Comparison of ENCODE assay signal across 17 cellular contexts in genomic region chr19:41919948-41920712, GRCh38. TPM values are rescaled to one million over a fixed set of nuclear protein-coding genes. Genes with fewer than 3 reads are reported as not detected.
A peak's percentile ranks its signal among the peaks of the same experiment; 100 is the strongest.
DNase-seq lines count a peak whose midpoint lies in the region; ATAC-seq, FAIRE-seq and TF ChIP-seq lines count a peak whose summit lies in the region.
"Had no signal": no experiment of that assay in that cellular context is flagged by ENCODE, and none has a peak within 500 bp of the region (broad histone marks: within the 10 kb centered on the region; RNA-seq: fewer than 3 reads in every experiment).

No MANE protein-coding gene starts in this region.

- H3K79me2 ChIP-seq in K562 (ENCODE audit: control insufficient read depth, insufficient read depth, low read length) (no peaks in the 10 kb centered on the region), neural cell (replicated peaks; ENCODE audit: insufficient read depth, low read length) (no peaks in the 10 kb centered on the region)

- H3K9ac ChIP-seq in BLaER1: no peak overlapping the region
- no peak overlapping the region for H3K9ac ChIP-seq in K562 (ENCODE audit: insufficient read depth in 1 of 2, low read depth in 2 of 2, low read length in 2 of 2)
- H3K9ac ChIP-seq in neural cell (ENCODE audit: low read length): no peak overlapping the region

- no peak for DNase-seq in GM12892 (ENCODE audit: insufficient read length)
- DNase-seq in K562 (ENCODE audit: extremely low read depth in 1 of 4, low spot score in 3 of 4): no peak
- DNase-seq in NCI-H1694 (lab: John Stamatoyannopoulos, UW): no peak
- no peak for DNase-seq in transverse colon
- DNase-seq in NK-92 (lab: John Stamatoyannopoulos, UW; ENCODE audit: unreplicated experiment): no peak
- DNase-seq: DMS 273 treated with DMSO at 0.1 percent for 48 hours, NCI-H1048, NCI-H146, NCI-H2107, NCI-H226, NCI-H526 treated with DMSO at 0.1 percent for 48 hours, PC-9 had no signal

- intact Hi-C loops in K562 (cut with micrococcal nuclease): no loop called here
- intact Hi-C loops in transverse colon (cut with DNase I; ENCODE audit: low total_unique reads): no loop called here

- TF ChIP-seq EP300 in K562 (IDR thresholded peaks at IDR 0.05; ENCODE audit: low read length) (no peak), neural cell (conservative IDR thresholded peaks at IDR 0.05; ENCODE audit: poor library complexity, severe bottlenecking) (no peak), transverse colon (IDR thresholded peaks at IDR 0.05; ENCODE audit: low read depth) (no peak)

- no peaks in the 10 kb centered on the region for H3K36me3 ChIP-seq in BLaER1
- no peaks in the 10 kb centered on the region for H3K36me3 ChIP-seq in K562 (ENCODE audit: control insufficient read depth, insufficient read depth, low read length)
- H3K36me3 ChIP-seq in neural cell (ENCODE audit: insufficient read depth, low read length): no peaks in the 10 kb centered on the region
- H3K36me3 ChIP-seq in transverse colon: no peaks in the 10 kb centered on the region
- H3K36me3 ChIP-seq: HAP-1 had no signal

- TF ChIP-seq RAD21 in K562 (CRISPR knock-in tag; conservative IDR thresholded peaks at IDR 0.05 in 1 of 2, IDR thresholded peaks at IDR 0.05 in 1 of 2) (no peak), neural cell (conservative IDR thresholded peaks at IDR 0.05) (no peak)

- no peaks in the 10 kb centered on the region for H3F3A ChIP-seq in neural cell (ENCODE audit: insufficient read depth, low read length, poor library complexity, severe bottlenecking)

- TF ChIP-seq POLR2A in GM12892 (IDR thresholded peaks at IDR 0.05; ENCODE audit: low read depth, low read length) (no peak), K562 (conservative IDR thresholded peaks at IDR 0.05) (no peak), transverse colon (IDR thresholded peaks at IDR 0.05) (no peak)

- H2AFZ ChIP-seq in K562 (ENCODE audit: low read depth, low read length) (no peak overlapping the region), neural cell (ENCODE audit: low read depth, low read length) (no peak overlapping the region)
- H2AFZ ChIP-seq: PC-9 had no signal

- 66% methylated on average over 33 of the region's 33 CpGs for WGBS in K562 (ENCODE audit: insufficient coverage, low coverage, missing lambda C conversion rate)
- WGBS in transverse colon (ENCODE audit: low coverage in 1 of 2), 2 donors: 75% methylated on average over 33 of the region's 33 CpGs; no CpG with 5 or more reads in 1 of the 2 donors

- no TSS peak for BruUV-seq in K562 (replicated peaks; lab: Mats Ljungman, UMichigan)

- H3K27ac ChIP-seq in BLaER1: no peak overlapping the region
- no peak overlapping the region; the same call in 2 of the 3 replicates for H3K27ac ChIP-seq in K562 (ENCODE audit: extremely low read depth, low read depth, low read length)
- H3K27ac ChIP-seq in neural cell (ENCODE audit: low read length): no peak overlapping the region
- H3K27ac ChIP-seq in transverse colon: no peak overlapping the region
- H3K27ac ChIP-seq: PC-9, SK-N-MC had no signal

- no peaks in the 10 kb centered on the region for H3K9me1 ChIP-seq in K562 (ENCODE audit: control insufficient read depth, insufficient read depth, low read length)

- H3K4me1 ChIP-seq in BLaER1 (peaks cover 28% of the 10 kb centered on the region), K562 (replicated peaks in 1 of 2; ENCODE audit: control insufficient read depth in 2 of 2, insufficient read depth in 2 of 2, low read length in 2 of 2) (peaks cover 0 to 28% of the 10 kb centered on the region in 2 experiments; a peak in 3 of 5 replicates), transverse colon (peaks cover 2 to 6% (median 2%) of the 10 kb centered on the region in 4 donors)
- H3K4me1 ChIP-seq: HAP-1 had no signal

- no peak for ATAC-seq in K562

- H3K9me3 ChIP-seq in BLaER1 (no peaks in the 10 kb centered on the region), K562 (replicated peaks; ENCODE audit: control insufficient read depth, insufficient read depth, low read depth, low read length) (no peaks in the 10 kb centered on the region; the same call in 1 of the 2 replicates), neural cell (ENCODE audit: low read length) (no peaks in the 10 kb centered on the region), transverse colon (no peaks in the 10 kb centered on the region)
- H3K9me3 ChIP-seq: HAP-1 had no signal

- H4K20me1 ChIP-seq in BLaER1 (peaks cover 6% of the 10 kb centered on the region; the same call in 1 of the 2 replicates), K562 (replicated peaks; ENCODE audit: control insufficient read depth, insufficient read depth, low read length) (peaks cover 8% of the 10 kb centered on the region; the same call in 1 of the 2 replicates), neural cell (ENCODE audit: insufficient read depth) (no peaks in the 10 kb centered on the region)

- no peak overlapping the region for H3K4me3 ChIP-seq in BLaER1
- no peak overlapping the region for H3K4me3 ChIP-seq in K562
- no peak overlapping the region for H3K4me3 ChIP-seq in neural cell (ENCODE audit: low read length)
- no peak overlapping the region for H3K4me3 ChIP-seq in transverse colon
- H3K4me3 ChIP-seq: HAP-1, PC-9, SK-N-MC had no signal

- H3K27me3 ChIP-seq in BLaER1 (peaks cover 73% of the 10 kb centered on the region), K562 (ENCODE audit: control insufficient read depth in 2 of 2, insufficient read depth in 2 of 2, low read length in 2 of 2) (peaks cover 14 to 36% of the 10 kb centered on the region in 2 experiments; a peak in 4 of 5 replicates), neural cell (ENCODE audit: insufficient read depth, low read depth, low read length) (peaks cover 84% of the 10 kb centered on the region), transverse colon (peaks cover 70% of the 10 kb centered on the region)

- CTCF ChIA-PET in K562 (lab: Yijun Ruan, JAX; ENCODE audit: low intra/inter-chr PET ratio): no interaction called here

- POLR2A ChIA-PET in K562 (lab: Yijun Ruan, JAX): interaction anchor here (1.0 kb wide), 1 partner anchor 31 kb away, joined by 4 read pairs; no protein-coding TSS in a partner anchor

- no peaks in the 10 kb centered on the region for H3K9me2 ChIP-seq in neural cell (ENCODE audit: insufficient read depth, low read length)

- H3K4me2 ChIP-seq in BLaER1 (peak overlapping the region; percentile 90), K562 (ENCODE audit: insufficient read depth, low read length) (no peak overlapping the region), neural cell (ENCODE audit: low read length) (no peak overlapping the region)
- H3K4me2 ChIP-seq: PC-9 had no signal

- no peak for TF ChIP-seq CTCF in K562 (IDR thresholded peaks at IDR 0.05 in 2 of 3, conservative IDR thresholded peaks at IDR 0.05 in 1 of 3; ENCODE audit: insufficient read depth in 2 of 3, low read depth in 1 of 3, low read length in 3 of 3)
- TF ChIP-seq CTCF in neural cell (IDR thresholded peaks at IDR 0.05; ENCODE audit: poor library complexity, severe bottlenecking): no peak
- no peak for TF ChIP-seq CTCF in transverse colon (IDR thresholded peaks at IDR 0.05)

- FAIRE-seq in GM12892 (lab: Jason Lieb, UNC) (peak; percentile 5), K562 (lab: Jason Lieb, UNC) (peak; percentile 72)

- in situ Hi-C loops in K562 (cut with MboI) (no loop called here), transverse colon (cut with MboI; ENCODE audit: low pct_ligation_motif_present in 1 of 4, low pct_unique_long_range_greater_than_20kb in 1 of 4, low sequenced_read_pairs in 3 of 4) (no loop called here)

RNA-seq across cellular contexts. Expression of gene ERFL, which starts 8.1 kb away (rescaled TPM):
- polyA plus RNA-seq in GM12892 (2012; ENCODE audit: missing spikeins): 0.13 TPM
- 0.63 and 1.7 TPM in 2 replicates for total RNA-seq in K562 (2011; cell fraction: chromatin; rRNA removed; ENCODE audit: low replicate concordance)
- 0.79 and 1.3 TPM in 2 replicates for total RNA-seq in K562 (2011; cell fraction: nucleolus; rRNA removed)
- 0.73 and 1.1 TPM in 2 replicates for total RNA-seq in K562 (2011; cell fraction: nucleoplasm; rRNA removed)
- total RNA-seq in K562 (2014; rRNA removed): 0.16 and 0.32 TPM in 2 replicates
- 0.10 TPM in 1 of 2 replicates, not detected in the other for total RNA-seq in K562 (2014; rRNA removed; fragmentation: Illumina TruSeq; extraction: Trizol)
- 0.11 TPM in 1 of 2 replicates, not detected in the other for total RNA-seq in K562 (2015; rRNA removed; fragmentation: Illumina TruSeq; extraction: Trizol)
- total RNA-seq in K562 (2021): 0.67 and 0.75 TPM in 2 replicates
- 0.07 and 0.32 TPM in 2 replicates for polyA plus RNA-seq in K562 (2011; rRNA removed)
- 0.22 and 0.25 TPM in 2 replicates for polyA plus RNA-seq in K562 (2011; cell fraction: cytosol; rRNA removed)
- 2.9 and 3.3 TPM in 2 replicates for polyA plus RNA-seq in K562 (2011; cell fraction: nucleus; rRNA removed)
- 0.76 and 0.94 TPM in 2 replicates for polyA plus RNA-seq in K562 (2012)
- polyA plus RNA-seq in K562 (2014; fragmentation: Illumina TruSeq; extraction: Trizol): 0.31 and 0.50 TPM in 2 replicates
- not detected for polyA plus RNA-seq in K562 (2014; fragmentation: Nextera tagmentation; extraction: Ambion mirVana)
- polyA plus RNA-seq in K562 (2014; rRNA removed): 0.31 and 0.33 TPM in 2 replicates
- not detected in 2 replicates for polyA minus RNA-seq in K562 (2011; rRNA and poly(A)+ RNA removed)
- not detected in 2 replicates for polyA minus RNA-seq in K562 (2011; cell fraction: cytosol; rRNA and poly(A)+ RNA removed)
- 0.40 and 0.67 TPM in 2 replicates for polyA minus RNA-seq in K562 (2011; cell fraction: nucleus; rRNA and poly(A)+ RNA removed)
- 0.31 and 0.52 TPM in 2 replicates for polyA plus RNA-seq in neural cell
- polyA minus RNA-seq in neural cell: not detected in 2 replicates
- 1 to 10 TPM in 2 of 4 donors, under 1 TPM in 2; 0.27 to 1.9 (median 0.95) TPM for total RNA-seq in transverse colon
- total RNA-seq: Daoy had no signal

RNA-seq across cellular contexts. Expression of gene ARHGEF1, which starts 37.1 kb away (rescaled TPM):
- 67.2 TPM for polyA plus RNA-seq in GM12892 (2012; ENCODE audit: missing spikeins)
- total RNA-seq in K562 (2011; cell fraction: chromatin; rRNA removed; ENCODE audit: low replicate concordance): 190 and 355 TPM in 2 replicates
- total RNA-seq in K562 (2011; cell fraction: nucleolus; rRNA removed): 134 and 150 TPM in 2 replicates
- 174 and 273 TPM in 2 replicates for total RNA-seq in K562 (2011; cell fraction: nucleoplasm; rRNA removed)
- total RNA-seq in K562 (2014; rRNA removed) (56.7 and 79.1 TPM in 2 replicates), K562 (2014; rRNA removed; fragmentation: Illumina TruSeq; extraction: Trizol) (8.3 and 11.2 TPM in 2 replicates), K562 (2015; rRNA removed; fragmentation: Illumina TruSeq; extraction: Trizol) (27.1 and 27.5 TPM in 2 replicates), K562 (2021) (126 and 149 TPM in 2 replicates), transverse colon (100 to 1,000 TPM in 2 of 4 donors, 10 to 100 TPM in 2; 64.3 to 215 (median 113) TPM)
- polyA plus RNA-seq in K562 (2011; rRNA removed) (29.8 and 50.5 TPM in 2 replicates), K562 (2014; fragmentation: Illumina TruSeq; extraction: Trizol) (39.8 and 71.1 TPM in 2 replicates), K562 (2014; fragmentation: Nextera tagmentation; extraction: Ambion mirVana) (1 to 10 TPM; 1.9 to 4.4 TPM), K562 (2014; rRNA removed) (86.0 and 112 TPM in 2 replicates), neural cell (12.0 and 13.6 TPM in 2 replicates)
- polyA plus RNA-seq in K562 (2011; cell fraction: cytosol; rRNA removed): 56.0 and 95.1 TPM in 2 replicates
- 165 and 197 TPM in 2 replicates for polyA plus RNA-seq in K562 (2011; cell fraction: nucleus; rRNA removed)
- polyA plus RNA-seq in K562 (2012): 74.3 and 126 TPM in 2 replicates
- 15.0 and 21.2 TPM in 2 replicates for polyA minus RNA-seq in K562 (2011; rRNA and poly(A)+ RNA removed)
- polyA minus RNA-seq in K562 (2011; cell fraction: cytosol; rRNA and poly(A)+ RNA removed): 48.5 and 52.9 TPM in 2 replicates
- polyA minus RNA-seq in K562 (2011; cell fraction: nucleus; rRNA and poly(A)+ RNA removed): 38.0 and 42.7 TPM in 2 replicates
- 10.5 and 13.1 TPM in 2 replicates for polyA minus RNA-seq in neural cell

RNA-seq across cellular contexts. Expression of gene RABAC1, which starts 39.0 kb away (rescaled TPM):
- 17.6 TPM for polyA plus RNA-seq in GM12892 (2012; ENCODE audit: missing spikeins)
- total RNA-seq in K562 (2011; cell fraction: chromatin; rRNA removed; ENCODE audit: low replicate concordance): 19.9 and 51.2 TPM in 2 replicates
- total RNA-seq in K562 (2011; cell fraction: nucleolus; rRNA removed): 69.7 and 71.9 TPM in 2 replicates
- total RNA-seq in K562 (2011; cell fraction: nucleoplasm; rRNA removed): 51.7 and 54.7 TPM in 2 replicates
- total RNA-seq in K562 (2014; rRNA removed) (24.5 and 32.7 TPM in 2 replicates), K562 (2014; rRNA removed; fragmentation: Illumina TruSeq; extraction: Trizol) (2.5 and 4.6 TPM in 2 replicates), K562 (2015; rRNA removed; fragmentation: Illumina TruSeq; extraction: Trizol) (7.1 and 7.2 TPM in 2 replicates), K562 (2021) (23.2 and 24.0 TPM in 2 replicates), transverse colon (100 to 1,000 TPM in 3 of 4 donors, 10 to 100 TPM in 1; 75.6 to 235 (median 165) TPM)
- polyA plus RNA-seq in K562 (2011; rRNA removed) (17.7 and 36.3 TPM in 2 replicates), K562 (2014; fragmentation: Illumina TruSeq; extraction: Trizol) (2.4 and 7.8 TPM in 2 replicates), K562 (2014; fragmentation: Nextera tagmentation; extraction: Ambion mirVana) (1 to 10 TPM; 5.2 to 9.3 TPM), K562 (2014; rRNA removed) (28.1 and 44.0 TPM in 2 replicates), neural cell (279 and 290 TPM in 2 replicates)
- polyA plus RNA-seq in K562 (2011; cell fraction: cytosol; rRNA removed): 84.6 and 116 TPM in 2 replicates
- 38.9 and 57.8 TPM in 2 replicates for polyA plus RNA-seq in K562 (2011; cell fraction: nucleus; rRNA removed)
- 22.9 and 60.5 TPM in 2 replicates for polyA plus RNA-seq in K562 (2012)
- 8.2 and 10.6 TPM in 2 replicates for polyA minus RNA-seq in K562 (2011; rRNA and poly(A)+ RNA removed)
- polyA minus RNA-seq in K562 (2011; cell fraction: cytosol; rRNA and poly(A)+ RNA removed): 7.3 and 10.4 TPM in 2 replicates
- 12.3 and 23.0 TPM in 2 replicates for polyA minus RNA-seq in K562 (2011; cell fraction: nucleus; rRNA and poly(A)+ RNA removed)
- 81.8 and 91.5 TPM in 2 replicates for polyA minus RNA-seq in neural cell

RNA-seq across cellular contexts. Expression of gene CD79A, which starts 43.1 kb away (rescaled TPM):
- polyA plus RNA-seq in GM12892 (2012; ENCODE audit: missing spikeins): 249 TPM
- 0.23 TPM in 1 of 2 replicates, not detected in the other for total RNA-seq in K562 (2011; cell fraction: chromatin; rRNA removed; ENCODE audit: low replicate concordance)
- total RNA-seq in K562 (2011; cell fraction: nucleolus; rRNA removed): 0.33 and 0.53 TPM in 2 replicates
- total RNA-seq in K562 (2011; cell fraction: nucleoplasm; rRNA removed): not detected in 2 replicates
- total RNA-seq in K562 (2014; rRNA removed) (not detected in 2 replicates), K562 (2014; rRNA removed; fragmentation: Illumina TruSeq; extraction: Trizol) (not detected in 2 replicates), K562 (2015; rRNA removed; fragmentation: Illumina TruSeq; extraction: Trizol) (0.11 and 0.19 TPM in 2 replicates), K562 (2021) (0.38 and 0.42 TPM in 2 replicates), transverse colon (10 to 100 TPM in 1 of 4 donors, 1 to 10 TPM in 2, not detected in 1; 2.3 to 33.0 (median 8.2) TPM)
- polyA plus RNA-seq in K562 (2011; rRNA removed) (0.10 and 0.37 TPM in 2 replicates), K562 (2014; fragmentation: Illumina TruSeq; extraction: Trizol) (0.22 TPM in 1 of 2 replicates, not detected in the other), K562 (2014; fragmentation: Nextera tagmentation; extraction: Ambion mirVana) (under 1 TPM in 1 of 2 experiments, not detected in 1; 0.04 TPM), K562 (2014; rRNA removed) (0.72 TPM in 1 of 2 replicates, not detected in the other), neural cell (0.40 TPM in 1 of 2 replicates, not detected in the other)
- polyA plus RNA-seq in K562 (2011; cell fraction: cytosol; rRNA removed): 0.42 and 0.46 TPM in 2 replicates
- 0.17 and 0.28 TPM in 2 replicates for polyA plus RNA-seq in K562 (2011; cell fraction: nucleus; rRNA removed)
- polyA plus RNA-seq in K562 (2012): 0.21 and 0.30 TPM in 2 replicates
- polyA minus RNA-seq in K562 (2011; rRNA and poly(A)+ RNA removed): not detected in 2 replicates
- not detected in 2 replicates for polyA minus RNA-seq in K562 (2011; cell fraction: cytosol; rRNA and poly(A)+ RNA removed)
- polyA minus RNA-seq in K562 (2011; cell fraction: nucleus; rRNA and poly(A)+ RNA removed): not detected in 2 replicates
- polyA minus RNA-seq in neural cell: not detected in 2 replicates
- total RNA-seq: Daoy had no signal
